In genomic region chr14:68643673-68644072, GRCh38 we compare ENCODE assay signal across 14 cellular contexts.
"Had no signal": no experiment of that assay in that cellular context is flagged by ENCODE, and none has a peak within 500 bp of the region (broad histone marks: within the 10 kb centered on the region; RNA-seq: fewer than 3 reads in every experiment).

No MANE protein-coding gene starts in this region.

- H3K27me3 Mint-ChIP-seq: activated CD4-positive, alpha-beta T cell treated with anti-CD3 and anti-CD28 coated beads for 36 hours; activated CD8-positive, alpha-beta T cell treated with anti-CD3 and anti-CD28 coated beads for 36 hours; T-helper 17 cell had no signal

- H3K4me1 Mint-ChIP-seq: activated CD4-positive, alpha-beta T cell treated with anti-CD3 and anti-CD28 coated beads for 36 hours; activated naive CD4-positive, alpha-beta T cell treated with anti-CD3 and anti-CD28 coated beads, Interleukin-2, amount 10 ng/mL, durations not matched to agents 7 days and 5 days had no signal

- H3K4me3 Mint-ChIP-seq: activated CD4-positive, alpha-beta T cell treated with anti-CD3 and anti-CD28 coated beads for 36 hours; activated CD8-positive, alpha-beta T cell treated with anti-CD3 and anti-CD28 coated beads for 36 hours; activated naive CD4-positive, alpha-beta T cell treated with anti-CD3 and anti-CD28 coated beads, Interleukin-2, amount 10 ng/mL, durations not matched to agents 7 days and 5 days; T-helper 17 cell had no signal

- H3K9me3 ChIP-seq: right lobe of liver had no signal

- H3K27ac ChIP-seq: psoas muscle, right lobe of liver, vagina, WERI-Rb-1 had no signal

- H3K27me3 ChIP-seq: right lobe of liver, stomach, vagina had no signal

- H3K4me3 ChIP-seq: psoas muscle, right lobe of liver, stomach, vagina had no signal

- ATAC-seq: activated CD4-positive, alpha-beta T cell treated with anti-CD3 and anti-CD28 coated beads for 36 hours; activated CD8-positive, alpha-beta T cell treated with anti-CD3 and anti-CD28 coated beads for 36 hours; psoas muscle; right lobe of liver; T-helper 17 cell had no signal

- H3K27ac Mint-ChIP-seq: activated CD4-positive, alpha-beta T cell treated with anti-CD3 and anti-CD28 coated beads for 36 hours; activated CD8-positive, alpha-beta T cell treated with anti-CD3 and anti-CD28 coated beads for 36 hours; activated naive CD4-positive, alpha-beta T cell treated with anti-CD3 and anti-CD28 coated beads, Interleukin-2, amount 10 ng/mL, durations not matched to agents 7 days and 5 days; T-helper 17 cell had no signal

- H3K36me3 Mint-ChIP-seq: activated naive CD4-positive, alpha-beta T cell treated with anti-CD3 and anti-CD28 coated beads, Interleukin-2, amount 10 ng/mL, durations not matched to agents 7 days and 5 days had no signal

- DNase-seq: activated CD4-positive, alpha-beta T cell treated with anti-CD3 and anti-CD28 coated beads for 36 hours; activated CD8-positive, alpha-beta T cell treated with anti-CD3 and anti-CD28 coated beads for 36 hours; activated naive CD4-positive, alpha-beta T cell treated with anti-CD3 and anti-CD28 coated beads, Interleukin-2, amount 10 ng/mL, durations not matched to agents 7 days and 5 days; activated T-cell treated with anti-CD3 and anti-CD28 coated beads for 4 hours; effector CD4-positive, alpha-beta T cell; foreskin melanocyte; mesendoderm; psoas muscle; stomach; T-helper 17 cell; WERI-Rb-1 had no signal

- H3K36me3 ChIP-seq: right lobe of liver, stomach, vagina, WERI-Rb-1 had no signal

- FAIRE-seq: colon had no signal
